Comparison of ENCODE assay signal across 14 cellular contexts in the genomic region with DNA sequence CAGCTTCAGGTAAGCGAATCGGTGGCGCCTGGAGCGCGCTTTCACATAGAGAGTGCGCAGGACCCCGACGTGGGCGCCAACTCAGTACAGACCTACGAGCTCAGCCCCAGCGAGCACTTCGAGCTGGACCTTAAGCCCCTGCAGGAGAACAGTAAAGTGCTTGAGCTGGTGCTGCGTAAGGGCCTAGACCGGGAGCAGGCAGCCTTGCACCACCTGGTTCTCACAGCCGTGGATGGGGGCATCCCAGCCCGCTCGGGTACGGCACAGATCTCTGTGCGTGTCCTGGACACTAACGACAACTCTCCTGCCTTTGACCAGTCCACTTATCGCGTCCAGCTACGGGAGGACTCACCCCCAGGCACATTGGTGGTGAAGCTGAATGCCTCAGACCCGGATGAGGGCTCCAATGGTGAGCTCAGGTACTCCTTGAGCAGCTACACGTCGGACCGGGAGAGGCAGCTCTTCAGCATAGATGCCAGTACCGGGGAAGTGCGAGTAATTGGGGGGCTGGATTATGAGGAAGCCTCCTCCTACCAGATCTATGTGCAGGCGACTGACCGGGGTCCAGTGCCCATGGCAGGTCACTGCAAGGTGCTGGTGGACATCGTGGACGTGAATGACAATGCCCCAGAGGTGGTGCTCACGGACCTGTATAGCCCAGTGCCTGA. TPM values are rescaled to one million over a fixed set of nuclear protein-coding genes. Genes with fewer than 3 reads are reported as not detected.
DNase-seq lines count a peak whose midpoint lies in the region; ATAC-seq and TF ChIP-seq lines count a peak whose summit lies in the region.
"Had no signal": no experiment of that assay in that cellular context is flagged by ENCODE, and none has a peak within 500 bp of the region (broad histone marks: within the 10 kb centered on the region; RNA-seq: fewer than 3 reads in every experiment).

No MANE protein-coding gene starts in this region.

- BruUV-seq in mammary epithelial cell (replicated peaks; lab: Mats Ljungman, UMichigan) = no TSS peak

- H3K27me3 ChIP-seq in mammary epithelial cell (ENCODE audit: insufficient read depth, low read length) = no peaks in the 10 kb centered on the region
- peaks cover 5% of the 10 kb centered on the region; the same call in 1 of the 2 replicates for H3K27me3 ChIP-seq in MG63

- intact Hi-C loops in mammary epithelial cell (cut with micrococcal nuclease) = loop anchor here (2.0 kb wide), 2 partner anchors 41 to 73 kb away; a partner anchor contains a TSS
- intact Hi-C loops in sciatic nerve (cut with DNase I) = no loop called here

- no peak overlapping the region for H3K27ac ChIP-seq in mammary epithelial cell (ENCODE audit: insufficient read depth, low read depth, low read length)

- DNase-seq in D341Med (ENCODE audit: low spot score) (peak; percentile 31), mammary epithelial cell (no peak), islet precursor cell (peak; percentile 54), sciatic nerve (ENCODE audit: low spot score) (no peak), NCI-H526 treated with DMSO at 0.1 percent for 48 hours (lab: John Stamatoyannopoulos, UW) (no peak), NCI-H2196 treated with DMSO at 0.1 percent for 48 hours (lab: John Stamatoyannopoulos, UW; ENCODE audit: unreplicated experiment) (no peak), MG63 (no peak)
- DNase-seq: GF-D8; KBM-7; NCI-H2171 treated with DMSO at 0.1 percent for 48 hours; stimulated activated CD4-positive, alpha-beta T cell treated with anti-CD3 and anti-CD28 coated beads, Interleukin-12 subunit alpha, Interleukin-12 subunit beta, amount 100 ng/mL, for 4 hours; WERI-Rb-1 had no signal

- H3K9me3 ChIP-seq in mammary epithelial cell (replicated peaks; ENCODE audit: insufficient read depth, low read length) (no peaks in the 10 kb centered on the region), MG63 (no peaks in the 10 kb centered on the region)
- H3K9me3 ChIP-seq: mucosa of descending colon had no signal

- no peaks in the 10 kb centered on the region for H4K20me1 ChIP-seq in mammary epithelial cell (ENCODE audit: insufficient read depth, low read length)

- H2AFZ ChIP-seq in mammary epithelial cell (ENCODE audit: low read depth, low read length) = peak overlapping the region; percentile 96

- peak overlapping the region; percentile 99 for H3K4me2 ChIP-seq in mammary epithelial cell (ENCODE audit: insufficient read depth, low read depth, low read length)

- CTCF ChIA-PET in mammary epithelial cell (lab: Charles Lee; ENCODE audit: low non-redundant PET) = interaction anchor here (0.9 to 1.7 kb wide), 2 partner anchors 41 to 73 kb away, joined by 4 to 9 read pairs; a partner anchor contains a TSS

- TF ChIP-seq CTCF in mammary epithelial cell (conservative IDR thresholded peaks at IDR 0.05 in 1 of 2, IDR thresholded peaks at IDR 0.05 in 1 of 2; ENCODE audit: extremely low read depth in 1 of 2, insufficient read depth in 1 of 2, low read depth in 1 of 2, low read length in 2 of 2) = no peak

- H3K4me1 ChIP-seq in mammary epithelial cell (ENCODE audit: insufficient read depth, low read length) = peaks cover 10% of the 10 kb centered on the region

- WGBS in mammary epithelial cell (ENCODE audit: low coverage, missing lambda C conversion rate) = 73% methylated on average over 13 of the region's 34 CpGs

- H3K4me3 ChIP-seq in mammary epithelial cell (replicated peaks in 1 of 3; ENCODE audit: insufficient read depth in 1 of 3, low read depth in 2 of 3, low read length in 3 of 3) (peak overlapping the region; percentile 65 to 74 (median 68)), MG63 (no peak overlapping the region)
- H3K4me3 ChIP-seq: mucosa of descending colon had no signal

- no peaks in the 10 kb centered on the region for H3K79me2 ChIP-seq in mammary epithelial cell (ENCODE audit: insufficient read depth, low read length)

- in situ Hi-C loops in mammary epithelial cell (cut with MboI; ENCODE audit: low sequenced_read_pairs in 2 of 2) = loop anchor here in 1 of 2 donors (5.0 kb wide), 1 partner anchor 35 kb away; no protein-coding TSS in a partner anchor

- no peaks in the 10 kb centered on the region for H3K36me3 ChIP-seq in mammary epithelial cell (ENCODE audit: insufficient read depth, low read length)
- H3K36me3 ChIP-seq in MG63 = no peaks in the 10 kb centered on the region

- no peak overlapping the region for H3K9ac ChIP-seq in mammary epithelial cell (ENCODE audit: insufficient read depth, low read length)

- peak; percentile 35 for ATAC-seq in sciatic nerve
- no peak for ATAC-seq in HG03354 (IDR thresholded peaks at IDR 0.05; ENCODE audit: poor library complexity, severe bottlenecking, unreplicated experiment)

- dilution Hi-C loops in mammary epithelial cell (cut with HindIII; ENCODE audit: low sequenced_read_pairs) = no loop called here

RNA-seq across cellular contexts. Expression of a gene that starts 1.1 kb away (rescaled TPM):
- 1 to 10 TPM; 3.7 to 5.8 TPM for total RNA-seq in mammary epithelial cell
- polyA plus RNA-seq in mammary epithelial cell = 5.4 TPM
- 12.6 TPM for polyA minus RNA-seq in mammary epithelial cell
- 2.4 TPM for total RNA-seq in sciatic nerve
- 0.07 TPM in 1 of 2 replicates, not detected in the other for total RNA-seq in MG63 (2014; rRNA removed; shearing (Covaris generic); ENCODE audit: low replicate concordance)

RNA-seq across cellular contexts. Expression of a gene that starts 41.3 kb away (rescaled TPM):
- total RNA-seq in mammary epithelial cell = 1 to 10 TPM; 1.3 to 2.8 TPM
- polyA plus RNA-seq in mammary epithelial cell = 1.5 TPM
- 0.52 TPM for polyA minus RNA-seq in mammary epithelial cell
- total RNA-seq in sciatic nerve = 0.71 TPM
- total RNA-seq in MG63 (2014; rRNA removed; shearing (Covaris generic); ENCODE audit: low replicate concordance) = not detected in 2 replicates

Comparison
In these comparisons a context has a peak if more than half of its experiments do, and no peak if none do; other contexts are left out.
1. DNase-seq: peak in D341Med (single experiment) and islet precursor cell (single experiment); none in mammary epithelial cell (single experiment), sciatic nerve (single experiment), NCI-H526 treated with DMSO at 0.1 percent for 48 hours (single experiment), NCI-H2196 treated with DMSO at 0.1 percent for 48 hours (single experiment) and MG63 (single experiment).